ENCODE assay signal across 9 cellular contexts in genomic region chr13:28716511-28716910, GRCh38. TPM values are rescaled to one million over a fixed set of nuclear protein-coding genes. Genes with fewer than 3 reads are reported as not detected.
DNase-seq lines count a peak whose midpoint lies in the region; ATAC-seq and TF ChIP-seq lines count a peak whose summit lies in the region.
"Had no signal": no experiment of that assay in that cellular context is flagged by ENCODE, and none has a peak within 500 bp of the region (broad histone marks: within the 10 kb centered on the region; RNA-seq: fewer than 3 reads in every experiment).

No MANE protein-coding gene starts in this region.

- no peak for ATAC-seq in T-cell (replicated peaks in 1 of 4)
- peak in 5 of 8 donors; percentile 3 to 64 (median 30) for ATAC-seq in heart right ventricle
- no peak for ATAC-seq in gastrocnemius medialis
- no peak for ATAC-seq in HG03159 (IDR thresholded peaks at IDR 0.05; ENCODE audit: unreplicated experiment)
- no peak for ATAC-seq in GM21447 (IDR thresholded peaks at IDR 0.05; ENCODE audit: unreplicated experiment)

- TF ChIP-seq CTCF in heart right ventricle (IDR thresholded peaks at IDR 0.05): no peak
- TF ChIP-seq CTCF in gastrocnemius medialis (IDR thresholded peaks at IDR 0.05 in 4 of 5, conservative IDR thresholded peaks at IDR 0.05 in 1 of 5): no peak

- H3K9me3 Mint-ChIP-seq in T-cell: no peaks in the 10 kb centered on the region

- POLR2A ChIA-PET in T-cell (lab: Charles Lee): no interaction called here

- no peaks in the 10 kb centered on the region for H3K9me2 ChIP-seq in GM23248 (ENCODE audit: insufficient read depth)

- H3K4me1 Mint-ChIP-seq in T-cell: peaks cover 39 to 43% (median 40%) of the 10 kb centered on the region in 3 donors

- peak; percentile 21 to 40 for TF ChIP-seq POLR2A in gastrocnemius medialis (IDR thresholded peaks at IDR 0.05)

- intact Hi-C loops in heart right ventricle (cut with DNase I): loop anchor here in 6 of 10 donors (2.0 to 10.0 kb wide), 6 partner anchors 36 to 81 kb away; partner anchors contain the start of gene POMP (in 2 of the 6)
- intact Hi-C loops in gastrocnemius medialis (cut with DNase I; ENCODE audit: low total_unique reads): loop anchor here (10.0 kb wide), 1 partner anchor 878 kb away; the partner anchor contains the start of gene SLC7A1

- CTCF ChIA-PET in T-cell (lab: Charles Lee): no interaction called here

- H3K27ac Mint-ChIP-seq in T-cell: peak overlapping the region; percentile 11 to 27

- in situ Hi-C loops in GM23248 (cut with MboI) (no loop called here), gastrocnemius medialis (cut with MboI; ENCODE audit: low sequenced_read_pairs in 4 of 4) (loop anchor here in 2 of 4 donors (10.0 to 25.0 kb wide), 3 partner anchors 52 to 579 kb away; partner anchors contain the start of genes PAN3 (in 1 of the 2) and POMP (in 1 of the 2))

- peak overlapping the region in 2 of 3 donors; percentile 91 to 97 for H3K4me3 Mint-ChIP-seq in T-cell

- H2AFZ ChIP-seq in GM23248: peak overlapping the region; percentile 42

- no peaks in the 10 kb centered on the region for H3K9me3 ChIP-seq in GM23248 (ENCODE audit: low read depth)
- no peaks in the 10 kb centered on the region for H3K9me3 ChIP-seq in heart right ventricle
- H3K9me3 ChIP-seq in gastrocnemius medialis: no peaks in the 10 kb centered on the region

- H3K4me2 ChIP-seq in GM23248 (ENCODE audit: unreplicated experiment): peak overlapping the region; percentile 60

- no peaks in the 10 kb centered on the region for H3K79me2 ChIP-seq in GM23248 (ENCODE audit: insufficient read depth)

- H3K27ac ChIP-seq in GM23248 (peak overlapping the region; percentile 48), heart right ventricle (peak overlapping the region; percentile 56 to 100 (median 98)), gastrocnemius medialis (peak overlapping the region; percentile 95 to 99 (median 96))

- peak overlapping the region; percentile 41 for H3K9ac ChIP-seq in GM23248

- H3K36me3 Mint-ChIP-seq in T-cell: peaks cover 22% of the 10 kb centered on the region

- peaks cover 33% of the 10 kb centered on the region for H3F3A ChIP-seq in GM23248 (ENCODE audit: insufficient read depth)

- 4 to 9% methylated on average over 8 of the region's 8 CpGs for WGBS in GM23248 (ENCODE audit: low coverage in 1 of 2, low lambda C conversion rate in 2 of 2, missing lambda C conversion rate in 2 of 2), 2 experiments
- 21 to 25% methylated on average over 8 of the region's 8 CpGs for WGBS in heart right ventricle, 2 donors

- H3K27me3 ChIP-seq in GM23248 (replicated peaks; ENCODE audit: insufficient read depth): no peaks in the 10 kb centered on the region
- H3K27me3 ChIP-seq in heart right ventricle: no peaks in the 10 kb centered on the region
- no peaks in the 10 kb centered on the region for H3K27me3 ChIP-seq in gastrocnemius medialis

- H3K4me1 ChIP-seq in GM23248 (ENCODE audit: insufficient read depth) (peaks cover 24% of the 10 kb centered on the region), heart right ventricle (peaks cover 6 to 51% (median 39%) of the 10 kb centered on the region in 9 donors), gastrocnemius medialis (peaks cover 25 to 29% of the 10 kb centered on the region in 2 donors)

- H3K4me3 ChIP-seq in GM23248: peak overlapping the region; percentile 24
- peak overlapping the region in 4 of 10 donors; percentile 0 to 29 (median 10) for H3K4me3 ChIP-seq in heart right ventricle
- no peak overlapping the region for H3K4me3 ChIP-seq in gastrocnemius medialis

- H3K36me3 ChIP-seq in GM23248 (ENCODE audit: low read depth) (no peaks in the 10 kb centered on the region), heart right ventricle (peaks cover 0 to 23% (median 0%) of the 10 kb centered on the region in 9 donors), gastrocnemius medialis (peaks cover 0 to 5% of the 10 kb centered on the region in 2 donors)

- no peaks in the 10 kb centered on the region for H3K27me3 Mint-ChIP-seq in T-cell

- DNase-seq in GM23248: peak; percentile 88
- no peak for DNase-seq in T-cell
- peak in 1 of 2 donors; percentile 74 for DNase-seq in heart right ventricle
- DNase-seq in gastrocnemius medialis: peak in 1 of 2 donors; percentile 36
- DNase-seq in HuH-7.5 (ENCODE audit: low spot score): no peak
- DNase-seq in DMS114 treated with DMSO at 0.1 percent for 48 hours (lab: John Stamatoyannopoulos, UW; ENCODE audit: unreplicated experiment): no peak
- DNase-seq: T-helper 1 cell had no signal

- no peaks in the 10 kb centered on the region for H4K20me1 ChIP-seq in GM23248 (ENCODE audit: insufficient read depth)

RNA-seq across cellular contexts. Expression of gene SLC46A3, which starts 2.3 kb away (rescaled TPM):
- total RNA-seq in GM23248 (2014; rRNA removed; shearing (Covaris generic)): 3.4 and 5.1 TPM in 2 replicates
- 4.2 and 4.6 TPM in 2 replicates for polyA plus RNA-seq in GM23248 (2016; fragmentation: Nextera tagmentation; extraction: Ambion mirVana)
- total RNA-seq in T-cell: 10 to 100 TPM; 12.1 to 20.7 (median 18.2) TPM
- total RNA-seq in heart right ventricle: 10 to 100 TPM in 9 of 10 donors, 1 to 10 TPM in 1; 9.1 to 19.3 (median 13.0) TPM
- 10 to 100 TPM; 10.6 to 13.8 TPM for polyA plus RNA-seq in heart right ventricle
- 10 to 100 TPM in 2 of 4 donors, 1 to 10 TPM in 2; 6.9 to 18.0 (median 9.8) TPM for total RNA-seq in gastrocnemius medialis

RNA-seq across cellular contexts. Expression of gene POMP, which starts 57.6 kb away (rescaled TPM):
- total RNA-seq in GM23248 (2014; rRNA removed; shearing (Covaris generic)): 106 and 125 TPM in 2 replicates
- polyA plus RNA-seq in GM23248 (2016; fragmentation: Nextera tagmentation; extraction: Ambion mirVana) (329 and 335 TPM in 2 replicates), heart right ventricle (100 to 1,000 TPM in 1 of 2 donors, 10 to 100 TPM in 1; 69.1 to 134 TPM)
- total RNA-seq in T-cell (10 to 100 TPM; 21.4 to 24.7 (median 23.3) TPM), heart right ventricle (100 to 1,000 TPM in 7 of 10 donors, 10 to 100 TPM in 3; 91.7 to 120 (median 101) TPM), gastrocnemius medialis (100 to 1,000 TPM; 162 to 188 (median 176) TPM)

Comparison
In these comparisons a context has a peak if more than half of its experiments do, and no peak if none do; other contexts are left out.
1. H3K27ac ChIP-seq: peak in every context shown above with its lines; median percentile 98 in heart right ventricle; 96 in gastrocnemius medialis; 48 in GM23248.
2. ATAC-seq: peak in heart right ventricle (5 of 8); none in T-cell (0 of 4), gastrocnemius medialis (0 of 2), HG03159 (single experiment) and GM21447 (single experiment).